Comparison of ENCODE assay signal across 1 cellular context in genomic region chr19:8247129-8247890, GRCh38. TPM values are rescaled to one million over a fixed set of nuclear protein-coding genes. Genes with fewer than 3 reads are reported as not detected.
"Had no signal": no experiment of that assay in that cellular context is flagged by ENCODE, and none has a peak within 500 bp of the region (broad histone marks: within the 10 kb centered on the region; RNA-seq: fewer than 3 reads in every experiment).

No MANE protein-coding gene starts in this region.

RNA-seq across cellular contexts. Expression of gene CERS4, which starts 38.1 kb away (rescaled TPM):
- total RNA-seq: SJSA1 had no signal
